Comparison of ENCODE assay signal across 22 cellular contexts in the genomic region with DNA sequence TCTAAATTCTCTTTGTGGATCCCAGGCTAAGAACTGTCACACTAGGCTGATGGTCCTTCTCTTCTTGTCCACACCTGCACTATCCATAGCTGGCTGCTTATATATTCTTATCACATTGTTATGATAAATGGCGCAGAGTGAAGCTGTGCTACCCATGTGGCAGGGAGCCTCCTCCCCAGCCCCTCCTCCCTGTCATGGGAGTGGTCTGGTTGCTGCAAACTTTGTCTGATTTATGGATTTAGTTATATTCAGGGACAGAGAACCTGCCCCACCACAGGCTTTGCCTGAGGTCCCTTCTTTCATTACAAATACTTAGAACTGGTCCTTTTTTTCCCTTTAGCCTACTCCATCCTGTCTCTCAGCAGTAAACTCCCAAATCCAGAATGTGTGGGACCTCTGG.
"Had no signal": no experiment of that assay in that cellular context is flagged by ENCODE, and none has a peak within 500 bp of the region (broad histone marks: within the 10 kb centered on the region; RNA-seq: fewer than 3 reads in every experiment).

No MANE protein-coding gene starts in this region.

- ATAC-seq: activated naive CD4-positive, alpha-beta T cell treated with anti-CD3 and anti-CD28 coated beads, Interleukin-2, amount 50 U/mL, for 72 hours; activated T-cell treated with anti-CD3 and anti-CD28 coated beads, Interleukin-2, amount 50 U/mL, for 72 hours; left lobe of liver; sciatic nerve; stimulated activated effector memory CD8-positive, alpha-beta T cell treated with anti-CD3 and anti-CD28 coated beads, Interleukin-12 subunit alpha, Interleukin-12 subunit beta, amount 100 ng/mL, for 72 hours had no signal

- H3K4me3 ChIP-seq: esophagus squamous epithelium, lung, thyroid gland had no signal

- DNase-seq: activated CD4-positive, alpha-beta T cell treated with anti-CD3 and anti-CD28 coated beads for 4 hours; activated CD4-positive, alpha-beta T cell treated with anti-CD3 and anti-CD28 coated beads, Interleukin-2, amount 50 U/mL, for 4 hours; activated naive CD4-positive, alpha-beta T cell; activated T-cell treated with anti-CD3 and anti-CD28 coated beads for 4 hours; activated T-cell treated with anti-CD3 and anti-CD28 coated beads, Interleukin-2, amount 50 U/mL, for 72 hours; dermis blood vessel endothelial cell; effector CD4-positive, alpha-beta T cell; esophagus squamous epithelium; hippocampal formation; kidney; naive B cell; nephron progenitor cell; small intestine; stimulated activated CD4-positive, alpha-beta T cell treated with anti-CD3 and anti-CD28 coated beads, Interleukin-4, amount 100 ng/mL, for 24 hours; thyroid gland had no signal

- H3K27me3 ChIP-seq: esophagus squamous epithelium, neutrophil, thyroid gland had no signal

- H3K27ac ChIP-seq: neutrophil, thyroid gland, VCaP had no signal

- H3K36me3 ChIP-seq: neutrophil, thyroid gland had no signal

- H3K9me3 ChIP-seq: esophagus squamous epithelium, neutrophil, thyroid gland had no signal
